11 cellular contexts compared by ENCODE assay signal in the genomic region with DNA sequence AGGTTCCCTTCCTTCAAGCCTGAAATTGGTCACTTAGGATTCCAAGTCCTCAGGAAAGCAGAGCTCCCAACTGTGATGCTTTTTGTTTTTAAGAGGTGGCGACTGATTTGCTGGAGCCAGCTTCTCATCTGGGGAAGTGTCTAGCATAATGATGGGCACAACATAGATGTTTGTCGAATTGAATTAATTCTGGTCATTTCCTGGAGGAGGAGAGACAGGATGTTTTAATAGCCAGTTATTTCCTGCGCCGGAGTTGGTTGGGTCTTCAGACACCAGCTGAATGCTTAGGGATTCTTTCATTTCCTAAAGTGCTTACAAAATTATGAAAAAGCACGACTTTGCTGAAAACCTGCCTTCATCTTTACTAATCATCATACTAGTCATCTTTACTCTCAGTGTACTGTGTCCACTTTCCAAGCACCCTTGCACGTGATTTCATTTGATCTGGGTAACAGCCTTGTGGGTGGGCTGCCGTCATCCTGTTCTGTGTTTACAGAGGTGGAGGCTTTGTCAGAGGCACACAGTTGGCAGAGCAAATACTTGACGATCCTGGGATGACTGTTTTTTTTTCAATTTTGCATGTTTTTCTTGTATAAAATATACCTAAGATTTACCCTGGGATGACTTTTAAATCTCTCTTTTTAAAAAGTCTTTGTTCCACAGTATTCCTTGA. TPM values are rescaled to one million over a fixed set of nuclear protein-coding genes. Genes with fewer than 3 reads are reported as not detected.
DNase-seq lines count a peak whose midpoint lies in the region; ATAC-seq, FAIRE-seq and TF ChIP-seq lines count a peak whose summit lies in the region.
"Had no signal": no experiment of that assay in that cellular context is flagged by ENCODE, and none has a peak within 500 bp of the region (broad histone marks: within the 10 kb centered on the region; RNA-seq: fewer than 3 reads in every experiment).

No MANE protein-coding gene starts in this region.

- no peaks in the 10 kb centered on the region for H3K9me3 ChIP-seq in GM12878 (replicated peaks; ENCODE audit: control insufficient read depth, insufficient read depth, low read length)
- H3K9me3 ChIP-seq: Caco-2 had no signal

- TF ChIP-seq POLR2A in GM12878 (IDR thresholded peaks at IDR 0.05; ENCODE audit: low read depth, low read length), result no peak

- in situ Hi-C loops in GM12878 (cut with MboI), result no loop called here

- 13% methylated on average over 8 of the region's 8 CpGs for WGBS in GM12878 (ENCODE audit: insufficient coverage, insufficient replicate concordance, low lambda C conversion rate, missing lambda C conversion rate)

- no peaks in the 10 kb centered on the region for H3K27me3 ChIP-seq in GM12878 (replicated peaks in 1 of 2; ENCODE audit: control insufficient read depth in 2 of 2, insufficient read depth in 2 of 2, low read length in 1 of 2)

- no peak overlapping the region for H3K27ac ChIP-seq in GM12878 (ENCODE audit: control insufficient read depth, insufficient read depth)

- CTCF ChIA-PET in GM12878 (lab: Yijun Ruan, JAX), result no interaction called here

- H3K4me2 ChIP-seq in GM12878 (ENCODE audit: control insufficient read depth, insufficient read depth), result no peak overlapping the region

- H4K20me1 ChIP-seq in GM12878 (ENCODE audit: control insufficient read depth, insufficient read depth), result no peaks in the 10 kb centered on the region

- no peak overlapping the region for H3K9ac ChIP-seq in GM12878 (ENCODE audit: control insufficient read depth, insufficient read depth, low read length)

- POLR2A ChIA-PET in GM12878 (lab: Charles Lee), result no interaction called here

- TF ChIP-seq EP300 in GM12878 (IDR thresholded peaks at IDR 0.05; ENCODE audit: borderline replicate concordance in 1 of 2, control insufficient read depth in 1 of 2, low read depth in 2 of 2, low read length in 2 of 2), result no peak

- no peak overlapping the region for H2AFZ ChIP-seq in GM12878 (ENCODE audit: control insufficient read depth, low read depth, low read length)

- H3K36me3 ChIP-seq in GM12878 (ENCODE audit: control insufficient read depth in 2 of 2, insufficient read depth in 2 of 2, low read length in 1 of 2), result no peaks in the 10 kb centered on the region

- H3K4me1 ChIP-seq in GM12878 (ENCODE audit: control insufficient read depth, insufficient read depth, low read length), result no peaks in the 10 kb centered on the region
- H3K4me1 ChIP-seq: Caco-2 had no signal

- DNase-seq in activated CD4-positive, CD25-positive, alpha-beta regulatory T cell treated with anti-CD3 and anti-CD28 coated beads, Interleukin-2, amount 50 U/mL, for 72 hours, result no peak
- DNase-seq in NCI-H1092 treated with DMSO at 0.1 percent for 48 hours (lab: John Stamatoyannopoulos, UW), result peak; percentile 86
- no peak for DNase-seq in GM12878 (ENCODE audit: low read depth, low spot score)
- DNase-seq in non-pigmented ciliary epithelial cell (ENCODE audit: low read depth), result peak; percentile 40
- no peak for DNase-seq in SW 1271 (lab: John Stamatoyannopoulos, UW)
- DNase-seq: Caco-2, NCI-H1694 had no signal

- no peaks in the 10 kb centered on the region for H3K79me2 ChIP-seq in GM12878 (ENCODE audit: control insufficient read depth, insufficient read depth, low read length)

- no peak for FAIRE-seq in GM12878 (lab: Jason Lieb, UNC)
- FAIRE-seq: TTC549 had no signal

- SMC1A ChIA-PET in GM12878 (lab: Charles Lee; ENCODE audit: uncharacterized antibody, unreplicated experiment), result interaction anchor here (1.0 kb wide), 1 partner anchor 101 kb away, joined by 6 read pairs; no protein-coding TSS in a partner anchor

- peak; percentile 71 to 82 for ATAC-seq in activated CD4-positive, CD25-positive, alpha-beta regulatory T cell treated with anti-CD3 and anti-CD28 coated beads, Interleukin-2, amount 50 U/mL, for 24 hours
- ATAC-seq in GM12878 (no peak), HG03196 (IDR thresholded peaks at IDR 0.05; ENCODE audit: unreplicated experiment) (no peak), HG02938 (IDR thresholded peaks at IDR 0.05; ENCODE audit: unreplicated experiment) (no peak)

- intact Hi-C loops in GM12878 (cut with micrococcal nuclease; ENCODE audit: unreplicated experiment), result no loop called here

- no TSS peak for BruUV-seq in GM12878 (replicated peaks; lab: Mats Ljungman, UMichigan)

- RAD21 ChIA-PET in GM12878 (lab: Charles Lee; ENCODE audit: unreplicated experiment), result no interaction called here

- TF ChIP-seq CTCF in GM12878 (IDR thresholded peaks at IDR 0.05 in 2 of 3, conservative IDR thresholded peaks at IDR 0.05 in 1 of 3; ENCODE audit: control insufficient read depth in 2 of 3, extremely low read depth in 1 of 3, insufficient read depth in 1 of 3, low read depth in 3 of 3, low read length in 3 of 3), result no peak

- no peak for TF ChIP-seq RAD21 in GM12878 (IDR thresholded peaks at IDR 0.05; ENCODE audit: insufficient read depth, low read depth, low read length)

- no peak overlapping the region for H3K4me3 ChIP-seq in GM12878

TF ChIP-seq in GM12878, 131 proteins besides CTCF, POLR2A, EP300 and RAD21:
- TF ChIP-seq BHLHE40 (IDR thresholded peaks at IDR 0.05; ENCODE audit: borderline replicate concordance in 1 of 2, low read depth in 2 of 2, low read length in 1 of 2) (0 out of 4 replicates have a peak, but pooled peaks have one; percentile 15 to 29), PML (IDR thresholded peaks at IDR 0.05; ENCODE audit: low read length) (no peak)

RNA-seq across cellular contexts. Expression of a gene that starts 49.5 kb away (rescaled TPM):
- total RNA-seq in GM12878 (2013; cell fraction: nucleolus; rRNA removed), result 15.5 and 31.9 TPM in 2 replicates
- 0.51 and 0.76 TPM in 2 replicates for total RNA-seq in GM12878 (2014; rRNA removed)
- 0.41 and 1.1 TPM in 2 replicates for total RNA-seq in GM12878 (2014; rRNA removed; fragmentation: Illumina TruSeq; extraction: Trizol)
- 0.85 and 2.2 TPM in 2 replicates for total RNA-seq in GM12878 (2021)
- polyA plus RNA-seq in GM12878 (2011; ENCODE audit: low read depth), result 0.96 TPM
- polyA plus RNA-seq in GM12878 (2011; rRNA removed), result 0.37 and 0.39 TPM in 2 replicates
- 0.13 and 0.90 TPM in 2 replicates for polyA plus RNA-seq in GM12878 (2011; cell fraction: cytosol; rRNA removed)
- 2.2 and 2.7 TPM in 2 replicates for polyA plus RNA-seq in GM12878 (2011; cell fraction: nucleus; rRNA removed)
- polyA plus RNA-seq in GM12878 (2012), result 2.4 and 2.6 TPM in 2 replicates
- polyA plus RNA-seq in GM12878 (2014; fragmentation: Illumina TruSeq; extraction: Trizol), result 0.06 and 0.40 TPM in 2 replicates
- under 1 TPM; 0.02 to 0.07 TPM for polyA plus RNA-seq in GM12878 (2014; fragmentation: Nextera tagmentation; extraction: Ambion mirVana)
- 0.28 and 0.96 TPM in 2 replicates for polyA plus RNA-seq in GM12878 (2014; rRNA removed)
- polyA plus RNA-seq in GM12878 (2016; fragmentation: Nextera tagmentation; extraction: Ambion mirVana), result 1 to 10 TPM in 1 of 2 experiments, under 1 TPM in 1; 0.99 to 1.2 TPM
- polyA minus RNA-seq in GM12878 (2011; rRNA and poly(A)+ RNA removed), result 0.22 and 0.98 TPM in 2 replicates
- polyA minus RNA-seq in GM12878 (2011; cell fraction: cytosol; rRNA and poly(A)+ RNA removed), result 0.53 TPM in 1 of 2 replicates, not detected in the other
- 1.7 and 1.8 TPM in 2 replicates for polyA minus RNA-seq in GM12878 (2011; cell fraction: nucleus; rRNA and poly(A)+ RNA removed)

Comparison
In these comparisons a context has a peak if more than half of its experiments do, and no peak if none do; other contexts are left out.
1. ATAC-seq: peak in activated CD4-positive, CD25-positive, alpha-beta regulatory T cell treated with anti-CD3 and anti-CD28 coated beads, Interleukin-2, amount 50 U/mL, for 24 hours (2 of 2); none in GM12878 (single experiment), HG03196 (single experiment) and HG02938 (single experiment).
2. DNase-seq: peak in NCI-H1092 treated with DMSO at 0.1 percent for 48 hours (single experiment) and non-pigmented ciliary epithelial cell (single experiment); none in activated CD4-positive, CD25-positive, alpha-beta regulatory T cell treated with anti-CD3 and anti-CD28 coated beads, Interleukin-2, amount 50 U/mL, for 72 hours (single experiment), GM12878 (single experiment) and SW 1271 (0 of 2).